Comparison of ENCODE assay signal across 20 cellular contexts in genomic region chr9:107068581-107068980, GRCh38.
A peak's percentile ranks its signal among the peaks of the same experiment; 100 is the strongest.
DNase-seq lines count a peak whose midpoint lies in the region; ATAC-seq, FAIRE-seq and TF ChIP-seq lines count a peak whose summit lies in the region.
"Had no signal": no experiment of that assay in that cellular context is flagged by ENCODE, and none has a peak within 500 bp of the region (broad histone marks: within the 10 kb centered on the region; RNA-seq: fewer than 3 reads in every experiment).

No MANE protein-coding gene starts in this region.

- peak; percentile 90 for ATAC-seq in left colon
- ATAC-seq in HG02884 (IDR thresholded peaks at IDR 0.05; ENCODE audit: unreplicated experiment), result no peak
- ATAC-seq in GM21367 (IDR thresholded peaks at IDR 0.05; ENCODE audit: unreplicated experiment), result no peak
- ATAC-seq: GM23338, Panc1 had no signal

- H3K27me3 ChIP-seq in Peyer's patch, result no peaks in the 10 kb centered on the region
- H3K27me3 ChIP-seq in transverse colon, result no peaks in the 10 kb centered on the region
- H3K27me3 ChIP-seq: SJSA1 had no signal

- in situ Hi-C loops in transverse colon (cut with MboI; ENCODE audit: low pct_ligation_motif_present in 1 of 4, low pct_unique_long_range_greater_than_20kb in 1 of 4, low sequenced_read_pairs in 3 of 4), result no loop called here

- intact Hi-C loops in left colon (cut with DNase I, micrococcal nuclease) (no loop called here), transverse colon (cut with DNase I; ENCODE audit: low total_unique reads) (no loop called here)

- H3K4me3 ChIP-seq in Peyer's patch (no peak overlapping the region), transverse colon (peak overlapping the region in 1 of 4 donors; percentile 29)
- H3K4me3 ChIP-seq: GM23338, SJSA1 had no signal

- TF ChIP-seq EP300 in transverse colon (IDR thresholded peaks at IDR 0.05; ENCODE audit: low read depth), result peak; percentile 26

- H3K4me1 ChIP-seq in Peyer's patch (peaks cover 0 to 11% (median 0%) of the 10 kb centered on the region in 4 donors), transverse colon (peaks cover 2 to 37% (median 16%) of the 10 kb centered on the region in 4 donors)
- H3K4me1 ChIP-seq: SJSA1 had no signal

- peak; percentile 6 for FAIRE-seq in D721Med (lab: Jason Lieb, UNC)
- FAIRE-seq: GM19239 had no signal

- WGBS in transverse colon (ENCODE audit: low coverage in 1 of 2), 2 donors, result 23 to 44% methylated on average over 1 to 2 of the region's 2 CpGs

- H3K36me3 ChIP-seq in Peyer's patch, result no peaks in the 10 kb centered on the region
- no peaks in the 10 kb centered on the region for H3K36me3 ChIP-seq in transverse colon
- H3K36me3 ChIP-seq: SJSA1 had no signal

- TF ChIP-seq POLR2A in Peyer's patch (IDR thresholded peaks at IDR 0.05), result no peak
- TF ChIP-seq POLR2A in transverse colon (IDR thresholded peaks at IDR 0.05), result no peak

- DNase-seq in D721Med (ENCODE audit: insufficient read length, low spot score) (no peak), Peyer's patch (peak in 2 of 3 donors; percentile 60 to 74), left colon (peak; percentile 32 to 68), transverse colon (peak; percentile 57), GDM1 (lab: John Stamatoyannopoulos, UW) (no peak)
- DNase-seq: ACHN, C1 segment of cervical spinal cord, GF-D8, KBM-7, MV-4-11, NCI-H1417, NCI-H187, NCI-H2107, NCI-H226 had no signal

- H3K27ac ChIP-seq in Peyer's patch (peak overlapping the region in 3 of 4 donors; percentile 29 to 80 (median 78)), transverse colon (peak overlapping the region; percentile 71 to 88 (median 84))
- H3K27ac ChIP-seq: SJSA1 had no signal

- TF ChIP-seq CTCF in D721Med (IDR thresholded peaks at IDR 0.05; ENCODE audit: insufficient read depth, missing control alignments) (no peak), Peyer's patch (IDR thresholded peaks at IDR 0.05) (no peak), transverse colon (IDR thresholded peaks at IDR 0.05) (no peak)

- no peaks in the 10 kb centered on the region for H3K9me3 ChIP-seq in Peyer's patch
- H3K9me3 ChIP-seq in transverse colon, result no peaks in the 10 kb centered on the region
- H3K9me3 ChIP-seq: SJSA1 had no signal

Comparison
In these comparisons a context has a peak if more than half of its experiments do, and no peak if none do; other contexts are left out.
1. DNase-seq: peak in Peyer's patch (2 of 3), left colon (2 of 2) and transverse colon (single experiment); none in D721Med (single experiment) and GDM1 (single experiment).